Comparison of ENCODE assay signal across 8 cellular contexts in genomic region chr13:60164490-60164889, GRCh38. TPM values are rescaled to one million over a fixed set of nuclear protein-coding genes. Genes with fewer than 3 reads are reported as not detected.
DNase-seq lines count a peak whose midpoint lies in the region; ATAC-seq, FAIRE-seq and TF ChIP-seq lines count a peak whose summit lies in the region.

No MANE protein-coding gene starts in this region.

- TF ChIP-seq CTCF in AG04449 (IDR thresholded peaks at IDR 0.05; ENCODE audit: insufficient read depth, low read length, missing control alignments) (no peak), vagina (IDR thresholded peaks at IDR 0.05) (no peak)

- peak overlapping the region; percentile 67 to 84 for H3K18ac ChIP-seq in mesenchymal stem cell (ENCODE audit: low read depth in 1 of 2, low read length in 2 of 2)

- H3K27me3 ChIP-seq in Karpas-422 (ENCODE audit: low read length) (no peaks in the 10 kb centered on the region), mesenchymal stem cell (ENCODE audit: control insufficient read depth in 1 of 2, insufficient read depth in 1 of 2, low read length in 2 of 2) (no peaks in the 10 kb centered on the region), vagina (no peaks in the 10 kb centered on the region)

- H3K9me3 ChIP-seq in Karpas-422 (ENCODE audit: low read length) (no peaks in the 10 kb centered on the region), mesenchymal stem cell (ENCODE audit: control insufficient read depth, low read length) (no peaks in the 10 kb centered on the region), vagina (no peaks in the 10 kb centered on the region)

- peak overlapping the region; percentile 78 for H2AK5ac ChIP-seq in mesenchymal stem cell (ENCODE audit: low read length, severe bottlenecking)

- peak overlapping the region; percentile 25; the same call in 1 of the 2 replicates for H3K27ac ChIP-seq in Karpas-422 (ENCODE audit: low read length)
- H3K27ac ChIP-seq in mesenchymal stem cell (ENCODE audit: low read length, poor library complexity, severe bottlenecking): peak overlapping the region; percentile 98
- peak overlapping the region; percentile 88 for H3K27ac ChIP-seq in vagina

- H3K4me3 ChIP-seq in AG04449 (ENCODE audit: low read depth, low read length) (peak overlapping the region; percentile 92), Karpas-422 (ENCODE audit: low read length) (peak overlapping the region; percentile 76), mesenchymal stem cell (ENCODE audit: insufficient read depth in 1 of 2, low read depth in 1 of 2, low read length in 2 of 2) (peak overlapping the region; percentile 75 to 88), vagina (peak overlapping the region; percentile 68 to 70)

- no peak overlapping the region for H2AFZ ChIP-seq in Karpas-422 (ENCODE audit: low read length)
- no peak overlapping the region for H2AFZ ChIP-seq in mesenchymal stem cell (ENCODE audit: low read depth, low read length)

- H3K4me1 ChIP-seq in Karpas-422 (ENCODE audit: low read length) (peaks cover 19% of the 10 kb centered on the region), mesenchymal stem cell (ENCODE audit: control insufficient read depth, insufficient read depth, low read depth, low read length) (no peaks in the 10 kb centered on the region), vagina (peaks cover 13% of the 10 kb centered on the region)

- H3K36me3 ChIP-seq in Karpas-422 (ENCODE audit: insufficient read depth, low read length) (peaks cover 16% of the 10 kb centered on the region), mesenchymal stem cell (ENCODE audit: control insufficient read depth in 1 of 2, insufficient read depth in 2 of 2, low read depth in 1 of 2, low read length in 2 of 2) (no peaks in the 10 kb centered on the region), vagina (no peaks in the 10 kb centered on the region)

- H3K79me1 ChIP-seq in mesenchymal stem cell (replicated peaks; ENCODE audit: low read length, poor library complexity, severe bottlenecking): no peaks in the 10 kb centered on the region

- FAIRE-seq in RCC 7860 (lab: Jason Lieb, UNC): no peak

- H3K4me2 ChIP-seq in Karpas-422 (ENCODE audit: low read depth, low read length, poor library complexity, severe bottlenecking): peak overlapping the region; percentile 85
- H3K4me2 ChIP-seq in mesenchymal stem cell (ENCODE audit: low read length, poor library complexity, severe bottlenecking): peak overlapping the region; percentile 92

- H4K20me1 ChIP-seq in Karpas-422 (ENCODE audit: insufficient read depth, low read depth, low read length): no peaks in the 10 kb centered on the region

- no peak overlapping the region for H3K14ac ChIP-seq in mesenchymal stem cell (ENCODE audit: low read length in 2 of 2)

- no peak overlapping the region for H2BK15ac ChIP-seq in mesenchymal stem cell (ENCODE audit: low read depth, poor library complexity, severe bottlenecking)

- peaks cover 52% of the 10 kb centered on the region for H3K79me2 ChIP-seq in Karpas-422 (ENCODE audit: low read length)

- H3K9ac ChIP-seq in Karpas-422 (ENCODE audit: low read length): peak overlapping the region; percentile 89
- peak overlapping the region; percentile 98 for H3K9ac ChIP-seq in mesenchymal stem cell (ENCODE audit: low read length)

- TF ChIP-seq POLR2A in vagina (IDR thresholded peaks at IDR 0.05): no peak

- POLR2A ChIA-PET in AG04449 (lab: Yijun Ruan, JAX): interaction anchor here (0.5 to 1.2 kb wide), 3 partner anchors 18 to 441 kb away, joined by 3 to 4 read pairs (median 3); no protein-coding TSS in a partner anchor

- intact Hi-C loops in vagina (cut with DNase I): no loop called here

- H4K8ac ChIP-seq in mesenchymal stem cell (ENCODE audit: low read length): peak overlapping the region; percentile 79

- peak overlapping the region; percentile 73 for H4K91ac ChIP-seq in mesenchymal stem cell (ENCODE audit: low read length)

- peak overlapping the region; percentile 89 to 97 for H3K4ac ChIP-seq in mesenchymal stem cell (ENCODE audit: low read depth in 1 of 2, low read length in 2 of 2)

- H2BK12ac ChIP-seq in mesenchymal stem cell (ENCODE audit: low read length in 2 of 2): no peak overlapping the region

- DNase-seq in AG04449 (ENCODE audit: low read depth, low spot score): no peak
- DNase-seq in Karpas-422: no peak
- DNase-seq in cerebellum (ENCODE audit: low spot score): peak; percentile 6
- DNase-seq in mesenchymal stem cell: no peak
- DNase-seq in vagina (ENCODE audit: extremely low spot score in 2 of 2): no peak
- no peak for DNase-seq in RCC 7860 (ENCODE audit: low spot score)

- no peak overlapping the region for H2BK5ac ChIP-seq in mesenchymal stem cell (ENCODE audit: low read depth, low read length, poor library complexity, severe bottlenecking)

- no peak overlapping the region for H2BK120ac ChIP-seq in mesenchymal stem cell (ENCODE audit: low read depth, low read length)

- no peak for ATAC-seq in GM18858 (IDR thresholded peaks at IDR 0.05; ENCODE audit: unreplicated experiment)
- no peak for ATAC-seq in GM19463 (IDR thresholded peaks at IDR 0.05; ENCODE audit: unreplicated experiment)

- no peak overlapping the region for H3K23ac ChIP-seq in mesenchymal stem cell (ENCODE audit: low read length in 2 of 2)

- no peaks in the 10 kb centered on the region for H3K9me2 ChIP-seq in Karpas-422 (replicated peaks; ENCODE audit: insufficient read depth, low read length)

- WGBS in mesenchymal stem cell: no CpG with 5 or more reads among the region's 1 CpG

- CTCF ChIA-PET in AG04449 (lab: Yijun Ruan, JAX): interaction anchor here (1.3 to 1.4 kb wide), 2 partner anchors 62 to 258 kb away, joined by 3 read pairs; no protein-coding TSS in a partner anchor

RNA-seq across cellular contexts. Expression of gene DIAPH3, which starts 0.8 kb away (rescaled TPM):
- total RNA-seq in Karpas-422 (2014; rRNA removed; shearing (Covaris generic); ENCODE audit: low replicate concordance): 8.1 and 10.0 TPM in 2 replicates
- total RNA-seq in cerebellum (9.3 TPM), vagina (1.2 TPM)
- polyA plus RNA-seq in mesenchymal stem cell (2013, experiment 1 of 2): 2.7 TPM
- 2.9 TPM for polyA plus RNA-seq in mesenchymal stem cell (2013, experiment 2 of 2)

Comparison
In these comparisons a context has a peak if more than half of its experiments do, and no peak if none do; other contexts are left out.
1. H3K27ac ChIP-seq: peak in every context shown above with its lines; median percentile 98 in mesenchymal stem cell; 88 in vagina; 25 in Karpas-422.